Comparison of ENCODE assay signal across 1 cellular context in the genomic region with DNA sequence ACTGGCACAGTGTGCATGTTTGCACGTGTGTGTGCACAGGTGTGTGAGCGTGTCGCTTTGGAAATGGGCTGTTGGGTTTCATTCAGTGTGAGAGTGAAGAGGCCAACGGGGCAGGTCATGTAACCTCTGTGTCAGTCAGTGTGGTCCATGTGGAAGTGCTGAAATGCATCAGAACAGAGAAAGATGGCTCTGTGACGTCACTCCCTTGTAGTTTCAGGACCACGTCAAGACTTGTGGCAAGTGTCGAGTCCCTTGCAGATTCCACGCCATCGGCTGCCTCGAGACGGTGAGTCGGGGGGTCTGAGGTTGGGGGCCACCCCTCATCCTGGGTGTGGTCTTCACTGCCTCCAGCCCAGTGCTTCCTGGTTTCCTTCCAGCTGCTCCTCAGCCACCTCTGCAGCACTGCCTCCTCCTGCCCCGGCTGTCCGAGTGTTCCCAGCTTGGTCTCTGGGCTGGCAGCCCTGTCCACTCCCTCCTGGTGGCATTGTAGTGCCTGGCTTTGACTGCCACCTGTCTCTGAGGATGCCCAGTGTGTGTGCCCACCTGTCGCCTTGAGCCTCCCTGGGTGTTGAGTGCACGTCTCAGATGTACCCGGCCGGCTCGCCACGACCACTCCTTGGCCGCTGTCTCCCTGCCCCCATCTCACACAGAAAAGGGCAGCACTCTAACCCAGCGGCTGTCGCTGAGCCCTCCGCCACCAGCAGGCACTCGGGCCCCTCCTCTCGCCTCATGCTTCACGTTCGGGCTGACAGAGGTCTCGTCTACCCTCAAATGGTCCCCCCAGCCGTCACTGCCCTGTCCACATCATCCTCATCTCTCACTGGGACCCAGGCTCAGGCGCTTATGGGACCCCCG.
TF ChIP-seq lines count a peak whose summit lies in the region.

No MANE protein-coding gene starts in this region.

TF ChIP-seq in K562, 482 proteins besides CTCF, POLR2A, EP300 and RAD21:
- TF ChIP-seq NR2C2 (CRISPR knock-in tag; IDR thresholded peaks at IDR 0.05) (no peak), NR2C2 (tag; IDR thresholded peaks at IDR 0.05) (no peak), ZNF717 (CRISPR knock-in tag; IDR thresholded peaks at IDR 0.05) (no peak), SMAD4 (CRISPR knock-in tag; conservative IDR thresholded peaks at IDR 0.05) (no peak), CHD1 (IDR thresholded peaks at IDR 0.05; ENCODE audit: low read length) (no peak), POLR2G (IDR thresholded peaks at IDR 0.05; ENCODE audit: low read depth, low read length) (0 out of 2 replicates have a peak, but pooled peaks have one; percentile 35), ZKSCAN1 (IDR thresholded peaks at IDR 0.05; ENCODE audit: low read depth, low read length) (no peak), SMARCB1 (IDR thresholded peaks at IDR 0.05; ENCODE audit: insufficient read length, low read depth) (no peak)
